10 cellular contexts compared by ENCODE assay signal in the genomic region with DNA sequence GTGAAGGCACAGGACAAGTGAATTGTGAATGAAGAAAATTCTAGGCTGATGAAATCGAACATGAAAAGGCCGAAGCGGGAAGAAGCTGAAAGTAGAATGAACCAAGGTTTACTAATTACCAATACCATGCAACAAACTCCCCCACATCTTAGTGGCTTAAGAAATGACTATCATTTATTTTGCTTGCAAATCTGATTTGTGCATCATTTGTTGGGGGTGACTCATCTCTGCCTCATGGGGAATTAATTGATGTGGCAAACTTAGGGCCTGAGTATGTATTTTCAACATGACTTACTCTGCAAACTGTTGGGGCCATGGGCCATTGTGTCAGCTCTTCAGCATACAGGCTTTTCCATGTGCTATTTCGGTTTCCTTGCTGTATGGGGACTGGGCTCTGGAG. TPM values are rescaled to one million over a fixed set of nuclear protein-coding genes. Genes with fewer than 3 reads are reported as not detected.
A peak's percentile ranks its signal among the peaks of the same experiment; 100 is the strongest.
DNase-seq lines count a peak whose midpoint lies in the region; ATAC-seq, FAIRE-seq and TF ChIP-seq lines count a peak whose summit lies in the region.
"Had no signal": no experiment of that assay in that cellular context is flagged by ENCODE, and none has a peak within 500 bp of the region (broad histone marks: within the 10 kb centered on the region; RNA-seq: fewer than 3 reads in every experiment).

No MANE protein-coding gene starts in this region.

- POLR2A ChIA-PET in PC-3 (lab: Charles Lee; ENCODE audit: unreplicated experiment) = no interaction called here

- BruUV-seq in PC-3 (replicated peaks; lab: Mats Ljungman, UMichigan) = no TSS peak

- no peak for TF ChIP-seq CTCF in PC-3 (conservative IDR thresholded peaks at IDR 0.05; ENCODE audit: low read depth, low read length)
- TF ChIP-seq CTCF in left lung (IDR thresholded peaks at IDR 0.05) = no peak

- ATAC-seq in activated CD8-positive, alpha-beta memory T cell treated with anti-CD3 and anti-CD28 coated beads, Interleukin-2, amount 10 ng/mL, durations not matched to agents 7 days and 5 days = peak; percentile 85
- ATAC-seq in PC-3 (peak; percentile 37; the same call in 1 of the 2 replicates), left lung (no peak)

- H3K4me3 ChIP-seq in PC-3 (ENCODE audit: low read length) (no peak overlapping the region), left lung (no peak overlapping the region)

- H2AFZ ChIP-seq in PC-3 (ENCODE audit: low read length) = no peak overlapping the region

- no peak overlapping the region for H3K27ac Mint-ChIP-seq in activated CD8-positive, alpha-beta memory T cell treated with anti-CD3 and anti-CD28 coated beads, Interleukin-2, amount 10 ng/mL, durations not matched to agents 7 days and 5 days

- no peaks in the 10 kb centered on the region for H4K20me1 ChIP-seq in PC-3 (ENCODE audit: low read length)

- H3F3A ChIP-seq in PC-3 (ENCODE audit: low read length, unreplicated experiment) = no peaks in the 10 kb centered on the region

- no peaks in the 10 kb centered on the region for H3K79me2 ChIP-seq in PC-3 (ENCODE audit: low read length)

- H3K9me2 ChIP-seq in PC-3 (replicated peaks; ENCODE audit: low read length) = no peaks in the 10 kb centered on the region

- H3K4me1 Mint-ChIP-seq in activated CD8-positive, alpha-beta memory T cell treated with anti-CD3 and anti-CD28 coated beads, Interleukin-2, amount 10 ng/mL, durations not matched to agents 7 days and 5 days = peaks cover 11% of the 10 kb centered on the region

- H3K36me3 Mint-ChIP-seq in activated CD8-positive, alpha-beta memory T cell treated with anti-CD3 and anti-CD28 coated beads, Interleukin-2, amount 10 ng/mL, durations not matched to agents 7 days and 5 days = peaks cover 3% of the 10 kb centered on the region

- intact Hi-C loops in PC-3 (cut with micrococcal nuclease) (no loop called here), left lung (cut with DNase I) (no loop called here)

- TF ChIP-seq POLR2A in GM12891 (IDR thresholded peaks at IDR 0.05; ENCODE audit: low read depth, low read length) = no peak

- H3K4me2 ChIP-seq in PC-3 (ENCODE audit: low read length) = no peak overlapping the region

- H3K4me1 ChIP-seq in PC-3 (ENCODE audit: insufficient read depth, low read length) = peaks cover 8% of the 10 kb centered on the region; the same call in 1 of the 2 replicates
- H3K4me1 ChIP-seq in left lung = no peaks in the 10 kb centered on the region

- no peak overlapping the region for H3K9ac ChIP-seq in PC-3 (ENCODE audit: low read length)

- CTCF ChIA-PET in activated CD8-positive, alpha-beta memory T cell treated with anti-CD3 and anti-CD28 coated beads, Interleukin-2, amount 10 ng/mL, durations not matched to agents 7 days and 5 days (lab: Charles Lee) = no interaction called here
- CTCF ChIA-PET in PC-3 (lab: Charles Lee) = no interaction called here

- no peaks in the 10 kb centered on the region for H3K9me3 Mint-ChIP-seq in activated CD8-positive, alpha-beta memory T cell treated with anti-CD3 and anti-CD28 coated beads, Interleukin-2, amount 10 ng/mL, durations not matched to agents 7 days and 5 days (ENCODE audit: low read depth)

- no peaks in the 10 kb centered on the region for H3K9me3 ChIP-seq in PC-3 (ENCODE audit: low read length)
- H3K9me3 ChIP-seq in left lung = no peaks in the 10 kb centered on the region

- peak; percentile 54 for DNase-seq in activated CD8-positive, alpha-beta memory T cell treated with anti-CD3 and anti-CD28 coated beads, Interleukin-2, amount 10 ng/mL, durations not matched to agents 7 days and 5 days
- no peak for DNase-seq in activated CD8-positive, alpha-beta memory T cell treated with anti-CD3 and anti-CD28 coated beads, Interleukin-2, amount 50 U/mL, for 48 hours
- DNase-seq in PC-3 (peak; percentile 66), dedifferentiated amniotic fluid mesenchymal stem cell (ENCODE audit: extremely low spot score) (peak; percentile 24), left lung (no peak), OCI-M2 (lab: John Stamatoyannopoulos, UW; ENCODE audit: unreplicated experiment) (no peak), GM12891 (ENCODE audit: insufficient read length, low spot score) (no peak)
- DNase-seq in stimulated activated CD8-positive, alpha-beta memory T cell treated with anti-CD3 and anti-CD28 coated beads, Interleukin-12 subunit alpha, Interleukin-12 subunit beta, amount 100 ng/mL, for 24 hours (ENCODE audit: extremely low read depth) = peak; percentile 7
- DNase-seq: AML-193, Kasumi-1 had no signal

- no peak for FAIRE-seq in GM12891 (lab: Jason Lieb, UNC)

- H3K27ac ChIP-seq in PC-3 (ENCODE audit: low read length) (no peak overlapping the region), left lung (no peak overlapping the region)

- H3K4me3 Mint-ChIP-seq in activated CD8-positive, alpha-beta memory T cell treated with anti-CD3 and anti-CD28 coated beads, Interleukin-2, amount 10 ng/mL, durations not matched to agents 7 days and 5 days = no peak overlapping the region

- H3K27me3 ChIP-seq in PC-3 (ENCODE audit: low read length) = no peaks in the 10 kb centered on the region
- no peaks in the 10 kb centered on the region for H3K27me3 ChIP-seq in left lung

- peaks cover 17% of the 10 kb centered on the region for H3K27me3 Mint-ChIP-seq in activated CD8-positive, alpha-beta memory T cell treated with anti-CD3 and anti-CD28 coated beads, Interleukin-2, amount 10 ng/mL, durations not matched to agents 7 days and 5 days

- H3K36me3 ChIP-seq in PC-3 (ENCODE audit: low read depth, low read length) (no peaks in the 10 kb centered on the region), left lung (no peaks in the 10 kb centered on the region)

TF ChIP-seq in GM12891, 5 proteins besides CTCF, POLR2A, EP300 and RAD21:
- TF ChIP-seq SPI1 (IDR thresholded peaks at IDR 0.05; ENCODE audit: low read depth, low read length) (no peak), POLR2AphosphoS5 (IDR thresholded peaks at IDR 0.05; ENCODE audit: low read depth, low read length) (no peak), POU2F2 (IDR thresholded peaks at IDR 0.05; ENCODE audit: low read depth, low read length) (no peak), PAX5 (IDR thresholded peaks at IDR 0.05; ENCODE audit: insufficient read depth, low read length, severe bottlenecking) (no peak), TAF1 (IDR thresholded peaks at IDR 0.05; ENCODE audit: low read depth, low read length) (no peak)

RNA-seq across cellular contexts. Expression of a gene that starts 26.8 kb away (rescaled TPM):
- under 1 TPM in 1 of 2 experiments, not detected in 1; 0.09 TPM for total RNA-seq in activated CD8-positive, alpha-beta memory T cell treated with anti-CD3 and anti-CD28 coated beads, Interleukin-2, amount 10 ng/mL, durations not matched to agents 7 days and 5 days
- total RNA-seq in PC-3 (2014; rRNA removed) = 1.1 and 3.0 TPM in 2 replicates
- total RNA-seq in left lung = 10 to 100 TPM; 13.6 to 33.6 TPM
- polyA plus RNA-seq in GM12891 (2012; ENCODE audit: low read depth, missing spikeins) = not detected

Comparison
In these comparisons a context has a peak if more than half of its experiments do, and no peak if none do; other contexts are left out.
1. DNase-seq: peak in activated CD8-positive, alpha-beta memory T cell treated with anti-CD3 and anti-CD28 coated beads, Interleukin-2, amount 10 ng/mL, durations not matched to agents 7 days and 5 days (single experiment), PC-3 (single experiment), dedifferentiated amniotic fluid mesenchymal stem cell (single experiment) and stimulated activated CD8-positive, alpha-beta memory T cell treated with anti-CD3 and anti-CD28 coated beads, Interleukin-12 subunit alpha, Interleukin-12 subunit beta, amount 100 ng/mL, for 24 hours (single experiment); none in activated CD8-positive, alpha-beta memory T cell treated with anti-CD3 and anti-CD28 coated beads, Interleukin-2, amount 50 U/mL, for 48 hours (single experiment), left lung (0 of 2), OCI-M2 (single experiment) and GM12891 (single experiment).